8 cellular contexts compared by ENCODE assay signal in genomic region chr6:27604986-27605385, GRCh38.
DNase-seq lines count a peak whose midpoint lies in the region; ATAC-seq, FAIRE-seq and TF ChIP-seq lines count a peak whose summit lies in the region.
"Had no signal": no experiment of that assay in that cellular context is flagged by ENCODE, and none has a peak within 500 bp of the region (broad histone marks: within the 10 kb centered on the region; RNA-seq: fewer than 3 reads in every experiment).

No MANE protein-coding gene starts in this region.

- H3K27me3 ChIP-seq in bronchial epithelial cell (ENCODE audit: control insufficient read depth, insufficient read depth, low read length) (no peaks in the 10 kb centered on the region), neural cell (ENCODE audit: insufficient read depth, low read depth, low read length) (peaks cover 53% of the 10 kb centered on the region), ovary (no peaks in the 10 kb centered on the region)

- H3K4me2 ChIP-seq in neural cell (ENCODE audit: low read length) = no peak overlapping the region

- no peak for TF ChIP-seq POLR2A in ovary (IDR thresholded peaks at IDR 0.05)

- 1 to 3% (median 2%) methylated on average over 13 of the region's 13 CpGs for WGBS in ovary, 3 donors

- no peak for ATAC-seq in GM21360 (IDR thresholded peaks at IDR 0.05; ENCODE audit: unreplicated experiment)

- TF ChIP-seq CTCF in LNCaP clone FGC (IDR thresholded peaks at IDR 0.05; ENCODE audit: control insufficient read depth, extremely low read depth, insufficient read depth) = no peak
- no peak for TF ChIP-seq CTCF in bronchial epithelial cell (IDR thresholded peaks at IDR 0.05; ENCODE audit: insufficient read depth, low read length, severe bottlenecking)
- TF ChIP-seq CTCF in neural cell (IDR thresholded peaks at IDR 0.05; ENCODE audit: poor library complexity, severe bottlenecking) = no peak
- TF ChIP-seq CTCF in ovary (IDR thresholded peaks at IDR 0.05) = no peak

- H3K4me1 ChIP-seq in ovary (ENCODE audit: insufficient read depth) = no peaks in the 10 kb centered on the region

- TF ChIP-seq RAD21 in neural cell (conservative IDR thresholded peaks at IDR 0.05) = no peak

- H3K4me3 ChIP-seq in LNCaP clone FGC (ENCODE audit: low read depth, low read length) (peak overlapping the region; percentile 79), bronchial epithelial cell (ENCODE audit: low read depth, low read length) (peak overlapping the region; percentile 27), neural cell (ENCODE audit: low read length) (peak overlapping the region; percentile 39), ovary (no peak overlapping the region)

- DNase-seq in GM03348 (ENCODE audit: low spot score) (peak; percentile 33), LNCaP clone FGC (ENCODE audit: low read depth) (no peak), bronchial epithelial cell (ENCODE audit: low read depth) (no peak), DMS53 (lab: John Stamatoyannopoulos, UW) (no peak), ovary (no peak)
- DNase-seq: NK-92 treated with Interleukin-12 subunit alpha and Interleukin-12 subunit beta, amount 100 ng/mL, for 24 hours had no signal

- H3K9ac ChIP-seq in neural cell (ENCODE audit: low read length) = no peak overlapping the region

- no peak overlapping the region for H2AFZ ChIP-seq in neural cell (ENCODE audit: low read depth, low read length)

- no peaks in the 10 kb centered on the region for H3K79me2 ChIP-seq in neural cell (replicated peaks; ENCODE audit: insufficient read depth, low read length)

- H3K9me3 ChIP-seq in neural cell (ENCODE audit: low read length) (peaks cover 15% of the 10 kb centered on the region), ovary (peaks cover 0 to 8% of the 10 kb centered on the region in 2 donors)

- H3F3A ChIP-seq in neural cell (ENCODE audit: insufficient read depth, low read length, poor library complexity, severe bottlenecking) = no peaks in the 10 kb centered on the region

- no peaks in the 10 kb centered on the region for H3K9me2 ChIP-seq in neural cell (ENCODE audit: insufficient read depth, low read length)

- no peak for TF ChIP-seq EP300 in neural cell (conservative IDR thresholded peaks at IDR 0.05; ENCODE audit: poor library complexity, severe bottlenecking)
- no peak for TF ChIP-seq EP300 in ovary (IDR thresholded peaks at IDR 0.05)

- no peak for FAIRE-seq in bronchial epithelial cell (lab: Jason Lieb, UNC)

- H3K36me3 ChIP-seq in bronchial epithelial cell (ENCODE audit: control insufficient read depth, insufficient read depth, low read length) (no peaks in the 10 kb centered on the region), neural cell (ENCODE audit: insufficient read depth, low read length) (no peaks in the 10 kb centered on the region), ovary (no peaks in the 10 kb centered on the region)

- no peaks in the 10 kb centered on the region for H4K20me1 ChIP-seq in neural cell (ENCODE audit: insufficient read depth)

- intact Hi-C loops in ovary (cut with DNase I) = no loop called here

- no peak overlapping the region for H3K27ac ChIP-seq in neural cell (ENCODE audit: low read length)
- H3K27ac ChIP-seq in ovary = no peak overlapping the region

TF ChIP-seq in neural cell, 6 proteins besides CTCF, POLR2A, EP300 and RAD21:
- TF ChIP-seq MXI1 (conservative IDR thresholded peaks at IDR 0.05; ENCODE audit: poor library complexity, severe bottlenecking) (no peak), POLR2AphosphoS5 (IDR thresholded peaks at IDR 0.05) (no peak), REST (IDR thresholded peaks at IDR 0.05; ENCODE audit: borderline replicate concordance) (no peak), TAF1 (IDR thresholded peaks at IDR 0.05; ENCODE audit: low read depth) (no peak), SMC3 (conservative IDR thresholded peaks at IDR 0.05; ENCODE audit: poor library complexity) (no peak), EZH2 (IDR thresholded peaks at IDR 0.05; ENCODE audit: borderline replicate concordance, insufficient read depth, low read length, poor library complexity, severe bottlenecking) (no peak)
